Comparison of ENCODE assay signal across 1 cellular context in genomic region chr6:106710580-106710979, GRCh38.
TF ChIP-seq lines count a peak whose summit lies in the region.

No MANE protein-coding gene starts in this region.

TF ChIP-seq in HepG2, 621 proteins besides CTCF, POLR2A, EP300 and RAD21 (continued from another document):
- TF ChIP-seq ARID4A (CRISPR knock-in tag; IDR thresholded peaks at IDR 0.05; ENCODE audit: borderline replicate concordance), result no peak
- no peak for TF ChIP-seq ZNF549 (CRISPR knock-in tag; IDR thresholded peaks at IDR 0.05)
- TF ChIP-seq GMEB2 (CRISPR knock-in tag; IDR thresholded peaks at IDR 0.05; ENCODE audit: low read depth), result no peak
- TF ChIP-seq SNAPC5 (CRISPR knock-in tag; IDR thresholded peaks at IDR 0.05; ENCODE audit: borderline replicate concordance), result no peak
- TF ChIP-seq DMTF1 (CRISPR knock-in tag; IDR thresholded peaks at IDR 0.05), result no peak
- TF ChIP-seq ZNF256 (CRISPR knock-in tag; conservative IDR thresholded peaks at IDR 0.05), result no peak
- TF ChIP-seq DPF2 (CRISPR knock-in tag; IDR thresholded peaks at IDR 0.05; ENCODE audit: borderline replicate concordance, low read depth), result no peak
- TF ChIP-seq NFKBIZ (CRISPR knock-in tag; IDR thresholded peaks at IDR 0.05), result no peak
- no peak for TF ChIP-seq ZNF12 (CRISPR knock-in tag; IDR thresholded peaks at IDR 0.05)
